Comparison of ENCODE assay signal across 8 cellular contexts in the genomic region with DNA sequence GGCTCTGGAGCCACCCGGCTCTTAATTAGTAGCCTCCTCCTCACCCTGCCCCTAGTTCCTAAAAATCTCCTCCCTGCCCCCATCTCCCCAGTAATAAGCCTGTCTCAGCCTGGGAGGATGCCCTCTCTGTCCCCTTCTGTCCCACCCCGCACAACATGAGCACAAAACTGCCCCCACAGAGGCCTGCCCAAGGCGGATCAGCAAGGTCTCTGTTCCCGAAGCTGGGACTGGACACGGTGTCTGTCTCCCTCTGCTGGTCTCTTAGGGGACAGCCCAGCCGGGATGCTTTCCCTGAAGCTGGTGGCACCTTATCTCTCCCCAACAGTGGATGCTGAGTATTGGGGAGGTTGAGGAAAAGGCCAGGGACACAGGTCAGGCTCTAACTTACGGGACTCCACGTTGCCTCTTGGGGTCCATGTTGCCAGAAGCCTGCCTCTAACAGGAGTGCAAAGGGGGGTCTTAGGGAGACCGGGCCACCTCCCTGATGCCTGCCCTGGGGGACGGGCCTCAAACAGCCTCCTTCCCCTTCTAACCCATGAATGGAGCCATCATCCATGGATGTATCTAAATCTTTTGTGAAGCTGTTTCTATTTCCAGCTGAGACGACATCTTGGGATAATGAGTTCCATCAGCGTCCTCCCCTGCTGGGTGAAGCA. TPM values are rescaled to one million over a fixed set of nuclear protein-coding genes. Genes with fewer than 3 reads are reported as not detected.
DNase-seq lines count a peak whose midpoint lies in the region; ATAC-seq and TF ChIP-seq lines count a peak whose summit lies in the region.

No MANE protein-coding gene starts in this region.

- H3K36me3 ChIP-seq in GM23338 (ENCODE audit: insufficient read depth), result no peaks in the 10 kb centered on the region

- H3K36me3 Mint-ChIP-seq in GM23338 (ENCODE audit: low read depth), result no peaks in the 10 kb centered on the region

- H3F3A ChIP-seq in GM23338 (replicated peaks; ENCODE audit: low read depth), result no peaks in the 10 kb centered on the region

- no peaks in the 10 kb centered on the region for H3K79me2 ChIP-seq in GM23338 (replicated peaks; ENCODE audit: insufficient read depth)

- H3K4me2 ChIP-seq in GM23338, result no peak overlapping the region

- H2AFZ ChIP-seq in GM23338, result 0 out of 2 replicates have a peak overlapping the region, but pooled peaks have one; percentile 23

- peaks cover 26% of the 10 kb centered on the region; the same call in 2 of the 3 replicates for H3K4me1 Mint-ChIP-seq in GM23338

- H3K27ac Mint-ChIP-seq in GM23338, result no peak overlapping the region

- H3K27me3 Mint-ChIP-seq in GM23338 (ENCODE audit: insufficient read depth, low read depth, poor library complexity), result peaks cover 14% of the 10 kb centered on the region

- H3K27ac ChIP-seq in GM23338 (ENCODE audit: low read depth), result no peak overlapping the region

- DNase-seq in CD1c-positive myeloid dendritic cell (ENCODE audit: extremely low spot score) (peak; percentile 88), GM23338 (ENCODE audit: low spot score) (peak; percentile 85), NCI-H226 (peak; percentile 58), cerebellar cortex (ENCODE audit: low spot score) (peak; percentile 82), left kidney (ENCODE audit: low read depth, low spot score) (peak; percentile 87)
- DNase-seq in activated CD4-positive, CD25-positive, alpha-beta regulatory T cell treated with anti-CD3 and anti-CD28 coated beads, Interleukin-2, amount 50 U/mL, for 72 hours, result peak; percentile 84
- peak; percentile 75 to 77 for DNase-seq in stimulated activated CD4-positive, alpha-beta T cell treated with anti-CD3 and anti-CD28 coated beads, Interleukin-4, amount 100 ng/mL, for 48 hours (ENCODE audit: low read depth in 2 of 2)

- H3K27me3 ChIP-seq in GM23338 (ENCODE audit: insufficient read depth), result peaks cover 21% of the 10 kb centered on the region

- no peak overlapping the region; the same call in 2 of the 3 replicates for H3K4me3 Mint-ChIP-seq in GM23338

- no peaks in the 10 kb centered on the region for H3K9me2 ChIP-seq in GM23338 (ENCODE audit: insufficient read depth)

- TF ChIP-seq CTCF in GM23338 (conservative IDR thresholded peaks at IDR 0.05; ENCODE audit: low read depth in 2 of 2), result peak; percentile 96 to 100

- H3K4me3 ChIP-seq in GM23338, result no peak overlapping the region

- no peaks in the 10 kb centered on the region for H4K20me1 ChIP-seq in GM23338 (replicated peaks; ENCODE audit: insufficient read depth)

- peaks cover 8% of the 10 kb centered on the region; the same call in 1 of the 2 replicates for H3K4me1 ChIP-seq in GM23338 (ENCODE audit: insufficient read depth)

- ATAC-seq in GM23338 (peak; percentile 90), GM19467 (IDR thresholded peaks at IDR 0.05; ENCODE audit: unreplicated experiment) (no peak)

- no peaks in the 10 kb centered on the region; the same call in 1 of the 3 replicates for H3K9me3 Mint-ChIP-seq in GM23338

TF ChIP-seq in GM23338, 12 proteins besides CTCF, POLR2A, EP300 and RAD21:
- TF ChIP-seq EZH2phosphoT487 (IDR thresholded peaks at IDR 0.05; ENCODE audit: unreplicated experiment) (no peak), NANOG (IDR thresholded peaks at IDR 0.05; ENCODE audit: borderline replicate concordance) (no peak), POLR2AphosphoS5 (IDR thresholded peaks at IDR 0.05; ENCODE audit: low read depth) (no peak), EZH2 (IDR thresholded peaks at IDR 0.05; ENCODE audit: low read depth, unreplicated experiment) (no peak), JUNB (IDR thresholded peaks at IDR 0.05; ENCODE audit: unreplicated experiment) (no peak), ZNF331 (CRISPR knock-in tag; IDR thresholded peaks at IDR 0.05; ENCODE audit: low read depth) (no peak), ZNF114 (CRISPR knock-in tag; IDR thresholded peaks at IDR 0.05) (no peak), STAT1 (IDR thresholded peaks at IDR 0.05; ENCODE audit: unreplicated experiment) (no peak)
- TF ChIP-seq, protein P1, sequence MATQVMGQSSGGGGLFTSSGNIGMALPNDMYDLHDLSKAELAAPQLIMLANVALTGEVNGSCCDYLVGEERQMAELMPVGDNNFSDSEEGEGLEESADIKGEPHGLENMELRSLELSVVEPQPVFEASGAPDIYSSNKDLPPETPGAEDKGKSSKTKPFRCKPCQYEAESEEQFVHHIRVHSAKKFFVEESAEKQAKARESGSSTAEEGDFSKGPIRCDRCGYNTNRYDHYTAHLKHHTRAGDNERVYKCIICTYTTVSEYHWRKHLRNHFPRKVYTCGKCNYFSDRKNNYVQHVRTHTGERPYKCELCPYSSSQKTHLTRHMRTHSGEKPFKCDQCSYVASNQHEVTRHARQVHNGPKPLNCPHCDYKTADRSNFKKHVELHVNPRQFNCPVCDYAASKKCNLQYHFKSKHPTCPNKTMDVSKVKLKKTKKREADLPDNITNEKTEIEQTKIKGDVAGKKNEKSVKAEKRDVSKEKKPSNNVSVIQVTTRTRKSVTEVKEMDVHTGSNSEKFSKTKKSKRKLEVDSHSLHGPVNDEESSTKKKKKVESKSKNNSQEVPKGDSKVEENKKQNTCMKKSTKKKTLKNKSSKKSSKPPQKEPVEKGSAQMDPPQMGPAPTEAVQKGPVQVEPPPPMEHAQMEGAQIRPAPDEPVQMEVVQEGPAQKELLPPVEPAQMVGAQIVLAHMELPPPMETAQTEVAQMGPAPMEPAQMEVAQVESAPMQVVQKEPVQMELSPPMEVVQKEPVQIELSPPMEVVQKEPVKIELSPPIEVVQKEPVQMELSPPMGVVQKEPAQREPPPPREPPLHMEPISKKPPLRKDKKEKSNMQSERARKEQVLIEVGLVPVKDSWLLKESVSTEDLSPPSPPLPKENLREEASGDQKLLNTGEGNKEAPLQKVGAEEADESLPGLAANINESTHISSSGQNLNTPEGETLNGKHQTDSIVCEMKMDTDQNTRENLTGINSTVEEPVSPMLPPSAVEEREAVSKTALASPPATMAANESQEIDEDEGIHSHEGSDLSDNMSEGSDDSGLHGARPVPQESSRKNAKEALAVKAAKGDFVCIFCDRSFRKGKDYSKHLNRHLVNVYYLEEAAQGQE (IDR thresholded peaks at IDR 0.05; ENCODE audit: unreplicated experiment), result no peak

RNA-seq across cellular contexts. Expression of a gene that starts 9.2 kb away (rescaled TPM):
- total RNA-seq in GM23338 (2014; rRNA removed; shearing (Covaris generic)), result 13.9 and 16.5 TPM in 2 replicates
- polyA plus RNA-seq in GM23338 (2016; fragmentation: Nextera tagmentation; extraction: Ambion mirVana), result 17.0 and 18.9 TPM in 2 replicates

RNA-seq across cellular contexts. Expression of a gene that starts 9.2 kb away (rescaled TPM):
- 0.19 TPM in 1 of 2 replicates, not detected in the other for total RNA-seq in GM23338 (2014; rRNA removed; shearing (Covaris generic))
- 0.17 and 0.32 TPM in 2 replicates for polyA plus RNA-seq in GM23338 (2016; fragmentation: Nextera tagmentation; extraction: Ambion mirVana)

RNA-seq across cellular contexts. Expression of a gene that starts 19.0 kb away (rescaled TPM):
- 227 and 237 TPM in 2 replicates for total RNA-seq in GM23338 (2014; rRNA removed; shearing (Covaris generic))
- polyA plus RNA-seq in GM23338 (2016; fragmentation: Nextera tagmentation; extraction: Ambion mirVana), result 217 TPM in 2 replicates

RNA-seq across cellular contexts. Expression of a gene that starts 21.3 kb away (rescaled TPM):
- 0.31 and 0.35 TPM in 2 replicates for total RNA-seq in GM23338 (2014; rRNA removed; shearing (Covaris generic))
- polyA plus RNA-seq in GM23338 (2016; fragmentation: Nextera tagmentation; extraction: Ambion mirVana), result 0.17 and 0.31 TPM in 2 replicates

RNA-seq across cellular contexts. Expression of a gene that starts 29.3 kb away (rescaled TPM):
- total RNA-seq in GM23338 (2014; rRNA removed; shearing (Covaris generic)), result 15.9 and 23.0 TPM in 2 replicates
- 16.2 and 18.8 TPM in 2 replicates for polyA plus RNA-seq in GM23338 (2016; fragmentation: Nextera tagmentation; extraction: Ambion mirVana)
